In genomic region chr4:34046580-34046979, GRCh38 we compare ENCODE assay signal across 1 cellular context.
TF ChIP-seq lines count a peak whose summit lies in the region.

No MANE protein-coding gene starts in this region.

TF ChIP-seq in IMR-90, 13 proteins besides CTCF, POLR2A, EP300 and RAD21:
- TF ChIP-seq MAFK (IDR thresholded peaks at IDR 0.05; ENCODE audit: low read depth, low read length) (no peak), USF2 (IDR thresholded peaks at IDR 0.05; ENCODE audit: low read depth, low read length) (no peak), MXI1 (IDR thresholded peaks at IDR 0.05; ENCODE audit: borderline replicate concordance, low read depth, low read length) (no peak), CEBPB (IDR thresholded peaks at IDR 0.05; ENCODE audit: low read depth, low read length) (peak; percentile 29; the same call in 1 of the 2 replicates), SMC3 (IDR thresholded peaks at IDR 0.05; ENCODE audit: low read depth, low read length) (no peak), MAZ (IDR thresholded peaks at IDR 0.05; ENCODE audit: borderline replicate concordance, low read depth, low read length) (no peak), BHLHE40 (IDR thresholded peaks at IDR 0.05; ENCODE audit: low read depth, low read length) (no peak)
